In genomic region chr7:142557971-142558582, GRCh38 we compare ENCODE assay signal across 8 cellular contexts.
A peak's percentile ranks its signal among the peaks of the same experiment; 100 is the strongest.
DNase-seq lines count a peak whose midpoint lies in the region; ATAC-seq, FAIRE-seq and TF ChIP-seq lines count a peak whose summit lies in the region.

No MANE protein-coding gene starts in this region.

- peaks cover 0 to 3% of the 10 kb centered on the region in 2 donors for H3K4me1 ChIP-seq in right atrium auricular region
- no peaks in the 10 kb centered on the region for H3K4me1 ChIP-seq in small intestine (ENCODE audit: control insufficient read depth in 2 of 2, insufficient read depth in 1 of 2, low read depth in 1 of 2, low read length in 1 of 2)

- H3K27ac ChIP-seq in right atrium auricular region, result no peak overlapping the region
- no peak overlapping the region for H3K27ac ChIP-seq in small intestine (ENCODE audit: low read depth in 1 of 2, low read length in 1 of 2)

- ATAC-seq in left cardiac atrium, result peak in 1 of 2 donors; percentile 31
- peak; percentile 82 for ATAC-seq in HG02571 (IDR thresholded peaks at IDR 0.05; ENCODE audit: unreplicated experiment)

- WGBS in small intestine, 3 donors, result 30 to 56% (median 52%) methylated on average over 5 of the region's 5 CpGs

- H3K9me3 ChIP-seq in right atrium auricular region, result no peaks in the 10 kb centered on the region
- H3K9me3 ChIP-seq in small intestine (ENCODE audit: control insufficient read depth, low read depth), result no peaks in the 10 kb centered on the region

- TF ChIP-seq POLR2A in NB4 (IDR thresholded peaks at IDR 0.05; ENCODE audit: extremely low read depth, insufficient read length), result no peak

- H3K36me3 ChIP-seq in right atrium auricular region (no peaks in the 10 kb centered on the region), small intestine (ENCODE audit: control insufficient read depth in 2 of 2, insufficient read depth in 2 of 2, low read length in 2 of 2) (no peaks in the 10 kb centered on the region)

- H3K27me3 ChIP-seq in right atrium auricular region (no peaks in the 10 kb centered on the region), small intestine (ENCODE audit: control insufficient read depth in 2 of 2, insufficient read depth in 2 of 2, low read length in 2 of 2) (no peaks in the 10 kb centered on the region)

- intact Hi-C loops in left cardiac atrium (cut with DNase I), result no loop called here

- no peak overlapping the region for H3K4me3 ChIP-seq in right atrium auricular region
- H3K4me3 ChIP-seq in NB4 (ENCODE audit: low read depth, low read length), result no peak overlapping the region
- no peak overlapping the region for H3K4me3 ChIP-seq in fibroblast of pulmonary artery (replicated peaks; ENCODE audit: low read depth, low read length)
- H3K4me3 ChIP-seq in small intestine (ENCODE audit: low read depth in 1 of 2, low read length in 2 of 2), result no peak overlapping the region

- TF ChIP-seq CTCF in right atrium auricular region (IDR thresholded peaks at IDR 0.05), result peak in 1 of 2 donors; percentile 47
- peak; percentile 99 for TF ChIP-seq CTCF in NB4 (IDR thresholded peaks at IDR 0.05; ENCODE audit: low read depth, low read length)
- peak; percentile 74 for TF ChIP-seq CTCF in fibroblast of pulmonary artery (IDR thresholded peaks at IDR 0.05; ENCODE audit: low read length, missing control alignments)

- DNase-seq in left cardiac atrium (peak; percentile 25), right atrium auricular region (ENCODE audit: low spot score) (no peak), NB4 (ENCODE audit: low read depth) (peak; percentile 70), fibroblast of pulmonary artery (ENCODE audit: low read depth) (peak; percentile 62), small intestine (peak; percentile 63), RCC 7860 (ENCODE audit: low spot score) (no peak)
- DNase-seq in activated CD8-positive, alpha-beta memory T cell treated with anti-CD3 and anti-CD28 coated beads, Interleukin-2, amount 50 U/mL, for 4 hours, result peak; percentile 48

- FAIRE-seq in small intestine (lab: Jason Lieb, UNC), result no peak
- FAIRE-seq in RCC 7860 (lab: Jason Lieb, UNC), result no peak

Comparison
In these comparisons a context has a peak if more than half of its experiments do, and no peak if none do; other contexts are left out.
1. DNase-seq: peak in left cardiac atrium (single experiment), NB4 (single experiment), activated CD8-positive, alpha-beta memory T cell treated with anti-CD3 and anti-CD28 coated beads, Interleukin-2, amount 50 U/mL, for 4 hours (single experiment), fibroblast of pulmonary artery (single experiment) and small intestine (single experiment); none in right atrium auricular region (single experiment) and RCC 7860 (single experiment).